20 cellular contexts compared by ENCODE assay signal in the genomic region with DNA sequence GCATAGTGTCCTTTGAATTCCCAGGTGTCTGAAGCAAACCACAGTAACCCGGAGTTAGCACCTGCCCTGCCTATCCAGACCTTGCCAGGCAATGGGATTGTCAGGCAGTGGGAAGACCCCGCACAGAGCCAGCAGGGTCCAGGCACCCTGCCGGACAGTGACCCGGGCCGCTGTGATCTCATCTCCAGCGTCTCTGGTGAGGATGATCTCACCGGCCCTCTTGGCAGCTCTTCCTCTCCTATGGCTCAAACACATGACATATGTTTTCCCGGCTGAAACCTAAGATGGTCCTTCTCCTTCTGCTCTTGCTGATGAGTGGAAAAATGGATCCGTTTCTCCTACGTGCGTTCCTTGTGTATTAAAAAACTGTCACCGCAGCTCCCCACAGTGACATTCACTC.
DNase-seq lines count a peak whose midpoint lies in the region; ATAC-seq lines count a peak whose summit lies in the region.
"Had no signal": no experiment of that assay in that cellular context is flagged by ENCODE, and none has a peak within 500 bp of the region (broad histone marks: within the 10 kb centered on the region; RNA-seq: fewer than 3 reads in every experiment).

No MANE protein-coding gene starts in this region.

- peaks cover 7% of the 10 kb centered on the region for H3K9me3 Mint-ChIP-seq in activated naive CD8-positive, alpha-beta T cell treated with anti-CD3 and anti-CD28 coated beads for 36 hours

- H3K4me3 ChIP-seq in skeletal muscle satellite cell (ENCODE audit: low read length) = no peak overlapping the region
- H3K4me3 ChIP-seq: breast epithelium, vagina had no signal

- no peaks in the 10 kb centered on the region for H3K36me3 Mint-ChIP-seq in activated naive CD8-positive, alpha-beta T cell treated with anti-CD3 and anti-CD28 coated beads for 36 hours
- H3K36me3 Mint-ChIP-seq: CD4-positive, CD25-positive, alpha-beta regulatory T cell; T-cell had no signal

- H3K27me3 Mint-ChIP-seq in activated naive CD8-positive, alpha-beta T cell treated with anti-CD3 and anti-CD28 coated beads for 36 hours = peaks cover 60% of the 10 kb centered on the region

- H3K4me2 ChIP-seq in skeletal muscle satellite cell (ENCODE audit: low read length) = peak overlapping the region; percentile 23

- no peaks in the 10 kb centered on the region for H3K36me3 ChIP-seq in skeletal muscle satellite cell (ENCODE audit: insufficient read depth, low read length)
- H3K36me3 ChIP-seq: breast epithelium, vagina had no signal

- no peak overlapping the region for H3K9ac ChIP-seq in skeletal muscle satellite cell (ENCODE audit: low read depth, low read length)

- ATAC-seq in GM21737 (IDR thresholded peaks at IDR 0.05; ENCODE audit: unreplicated experiment) = no peak
- ATAC-seq: effector memory CD8-positive, alpha-beta T cell; T-cell had no signal

- no peaks in the 10 kb centered on the region for H3K4me1 ChIP-seq in skeletal muscle satellite cell (ENCODE audit: control insufficient read depth, insufficient read depth, low read length)
- H3K4me1 ChIP-seq: breast epithelium, vagina had no signal

- peak; percentile 74 for DNase-seq in GM03348 (ENCODE audit: low spot score)
- peak; percentile 46 for DNase-seq in NCI-H2196 (lab: John Stamatoyannopoulos, UW; ENCODE audit: unreplicated experiment)
- peak; percentile 4 for DNase-seq in fibroblast of peridontal ligament (ENCODE audit: extremely low read depth)
- DNase-seq in NCI-H1105 treated with DMSO at 0.1 percent for 48 hours (lab: John Stamatoyannopoulos, UW) = no peak
- DNase-seq in activated naive CD8-positive, alpha-beta T cell treated with anti-CD3 and anti-CD28 coated beads for 36 hours = no peak
- DNase-seq: activated CD4-positive, CD25-positive, alpha-beta regulatory T cell; activated gamma-delta T cell treated with Interleukin-2 at 50 U/mL for 16 hours; CD4-positive, CD25-positive, alpha-beta regulatory T cell; effector memory CD8-positive, alpha-beta T cell; GF-D8; Kasumi-1; mesendoderm; NCI-H1694 treated with DMSO at 0.1 percent for 48 hours; NCI-H82; RPMI8226; T-cell had no signal

- H3K4me1 Mint-ChIP-seq in activated naive CD8-positive, alpha-beta T cell treated with anti-CD3 and anti-CD28 coated beads for 36 hours = peaks cover 20% of the 10 kb centered on the region

- no peak overlapping the region for H3K4me3 Mint-ChIP-seq in activated naive CD8-positive, alpha-beta T cell treated with anti-CD3 and anti-CD28 coated beads for 36 hours
- H3K4me3 Mint-ChIP-seq: CD4-positive, CD25-positive, alpha-beta regulatory T cell; effector memory CD8-positive, alpha-beta T cell; T-cell had no signal

- H3K27ac Mint-ChIP-seq in activated naive CD8-positive, alpha-beta T cell treated with anti-CD3 and anti-CD28 coated beads for 36 hours = no peak overlapping the region
- H3K27ac Mint-ChIP-seq: effector memory CD8-positive, alpha-beta T cell; T-cell had no signal

- H3K27me3 ChIP-seq in skeletal muscle satellite cell (ENCODE audit: control insufficient read depth, insufficient read depth, low read length) = peaks cover 76% of the 10 kb centered on the region
- H3K27me3 ChIP-seq: vagina had no signal

- no peaks in the 10 kb centered on the region for H3K9me3 ChIP-seq in skeletal muscle satellite cell (replicated peaks; ENCODE audit: low read length)
- H3K9me3 ChIP-seq: vagina had no signal

Comparison
In these comparisons a context has a peak if more than half of its experiments do, and no peak if none do; other contexts are left out.
1. DNase-seq: peak in GM03348 (single experiment), NCI-H2196 (single experiment) and fibroblast of peridontal ligament (single experiment); none in NCI-H1105 treated with DMSO at 0.1 percent for 48 hours (single experiment) and activated naive CD8-positive, alpha-beta T cell treated with anti-CD3 and anti-CD28 coated beads for 36 hours (single experiment).